ENCODE assay signal across 8 cellular contexts in genomic region chr13:100674848-100675659, GRCh38. TPM values are rescaled to one million over a fixed set of nuclear protein-coding genes. Genes with fewer than 3 reads are reported as not detected.
DNase-seq lines count a peak whose midpoint lies in the region; ATAC-seq and TF ChIP-seq lines count a peak whose summit lies in the region.

No MANE protein-coding gene starts in this region.

- H3K27me3 ChIP-seq in OCI-LY1 (ENCODE audit: insufficient read depth, low read length) = no peaks in the 10 kb centered on the region

- H3K4me1 ChIP-seq in OCI-LY1 (ENCODE audit: insufficient read depth, low read length, severe bottlenecking) = peaks cover 25% of the 10 kb centered on the region
- H3K4me1 ChIP-seq in mucosa of descending colon (ENCODE audit: low read depth) = peaks cover 15% of the 10 kb centered on the region

- H3K27ac ChIP-seq in OCI-LY1 (ENCODE audit: low read depth, low read length, poor library complexity, severe bottlenecking) (no peak overlapping the region), epithelial cell of prostate (peak overlapping the region; percentile 67)

- peak overlapping the region; percentile 70 for H3K4me3 ChIP-seq in OCI-LY1 (ENCODE audit: low read depth, low read length, poor library complexity, severe bottlenecking)
- H3K4me3 ChIP-seq in mucosa of descending colon = peak overlapping the region; percentile 90

- H3F3A ChIP-seq in OCI-LY1 (ENCODE audit: insufficient read depth, low read length) = no peaks in the 10 kb centered on the region

- peak overlapping the region; percentile 77 for H3K9ac ChIP-seq in OCI-LY1 (ENCODE audit: low read length)

- no peaks in the 10 kb centered on the region for H3K9me3 ChIP-seq in OCI-LY1 (ENCODE audit: low read length)
- no peaks in the 10 kb centered on the region for H3K9me3 ChIP-seq in mucosa of descending colon

- H3K9me2 ChIP-seq in OCI-LY1 (ENCODE audit: low read depth, low read length) = no peaks in the 10 kb centered on the region

- H3K4me2 ChIP-seq in OCI-LY1 (ENCODE audit: low read length) = peak overlapping the region; percentile 77

- H3K36me3 ChIP-seq in OCI-LY1 (ENCODE audit: insufficient read depth, low read length) (peaks cover 2% of the 10 kb centered on the region; the same call in 1 of the 2 replicates), mucosa of descending colon (ENCODE audit: low read depth) (no peaks in the 10 kb centered on the region)

- no peaks in the 10 kb centered on the region for H4K20me1 ChIP-seq in OCI-LY1 (ENCODE audit: insufficient read depth, low read length)

- H3K79me2 ChIP-seq in OCI-LY1 (ENCODE audit: insufficient read depth, low read length) = no peaks in the 10 kb centered on the region

- peak overlapping the region; percentile 45; the same call in 1 of the 2 replicates for H2AFZ ChIP-seq in OCI-LY1 (ENCODE audit: low read length)

- DNase-seq in DMS153 treated with DMSO at 0.1 percent for 48 hours (lab: John Stamatoyannopoulos, UW; ENCODE audit: unreplicated experiment) (peak; percentile 85), HuH-7.5 (ENCODE audit: low spot score) (peak; percentile 94), activated T-cell treated with anti-CD3 and anti-CD28 coated beads for 4 hours (peak; percentile 100), epithelial cell of prostate (ENCODE audit: low read depth, low spot score) (peak; percentile 79), mucosa of descending colon (peak; percentile 99 to 100 (median 100))
- peak; percentile 99 to 100 for DNase-seq in stimulated activated CD8-positive, alpha-beta memory T cell treated with anti-CD3 and anti-CD28 coated beads, Interleukin-4, amount 100 ng/mL, for 1 hour (ENCODE audit: low read depth in 2 of 2, low spot score in 1 of 2)

- peak; percentile 97 for ATAC-seq in GM21528 (IDR thresholded peaks at IDR 0.05; ENCODE audit: low FRiP score, unreplicated experiment)
- peak; percentile 97 for ATAC-seq in mucosa of descending colon

- peak; percentile 27; the same call in 1 of the 2 replicates for TF ChIP-seq CTCF in OCI-LY1 (IDR thresholded peaks at IDR 0.05; ENCODE audit: low read length)
- no peak for TF ChIP-seq CTCF in mucosa of descending colon (IDR thresholded peaks at IDR 0.05)

- intact Hi-C loops in mucosa of descending colon (cut with DNase I, micrococcal nuclease) = no loop called here

RNA-seq across cellular contexts. Expression of gene TMTC4, which starts 0.5 kb away (rescaled TPM):
- 10 to 100 TPM; 17.2 to 23.3 (median 17.8) TPM for total RNA-seq in mucosa of descending colon
